In the genomic region with DNA sequence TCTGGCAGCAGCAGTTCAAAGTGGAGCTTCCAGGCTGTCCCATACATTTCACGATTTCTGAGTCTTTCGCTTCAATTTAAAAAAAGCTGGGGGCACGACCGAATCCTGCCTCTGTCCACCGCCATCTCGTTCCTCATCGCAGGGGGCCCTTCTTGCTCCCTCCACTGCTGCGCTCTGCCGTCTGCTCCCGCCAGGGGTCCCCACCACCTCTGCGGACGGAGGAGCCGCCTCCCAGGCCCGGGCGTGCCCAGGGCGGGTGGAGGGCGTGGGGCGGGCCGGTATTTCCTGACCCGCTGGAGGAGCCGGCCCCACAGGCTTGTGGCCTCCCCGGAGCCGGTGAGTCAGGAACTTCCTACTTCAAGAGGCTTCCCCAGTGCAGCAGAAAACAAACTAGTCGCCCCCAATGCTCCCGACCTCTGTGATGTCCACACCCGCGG, we compare ENCODE assay signal across 8 cellular contexts. TPM values are rescaled to one million over a fixed set of nuclear protein-coding genes. Genes with fewer than 3 reads are reported as not detected.
DNase-seq lines count a peak whose midpoint lies in the region; ATAC-seq and TF ChIP-seq lines count a peak whose summit lies in the region.

No MANE protein-coding gene starts in this region.

- peak overlapping the region; percentile 41 for H3K4me3 ChIP-seq in choroid plexus epithelial cell (ENCODE audit: low read depth, low read length)

- peak; percentile 77 for DNase-seq in GM10248 (ENCODE audit: extremely low spot score)
- peak; percentile 88 for DNase-seq in NCI-H460 (ENCODE audit: extremely low read depth, low read depth)
- DNase-seq in activated CD4-positive, alpha-beta T cell treated with anti-CD3 and anti-CD28 coated beads for 48 hours: peak; percentile 95
- DNase-seq in choroid plexus epithelial cell (ENCODE audit: low read depth): peak; percentile 92
- peak; percentile 87 for DNase-seq in left lobe of liver (ENCODE audit: low spot score)
- peak; percentile 81 to 89 for DNase-seq in stimulated activated CD4-positive, alpha-beta T cell treated with anti-CD3 and anti-CD28 coated beads, Interleukin-1b, Interleukin-23, amount 100 ng/mL, for 4 hours (ENCODE audit: low read depth in 2 of 2)

- POLR2A ChIA-PET in GM10248 (lab: Yijun Ruan, JAX): no interaction called here

- TF ChIP-seq CTCF in GM10248 (IDR thresholded peaks at IDR 0.05; ENCODE audit: control extremely low read depth, extremely low read depth, low read depth, missing control alignments) (peak; percentile 96), choroid plexus epithelial cell (conservative IDR thresholded peaks at IDR 0.05; ENCODE audit: low read depth, low read length) (peak; percentile 83)

- CTCF ChIA-PET in GM10248 (lab: Yijun Ruan, JAX): interaction anchor here (0.7 to 4.9 kb wide), 15 partner anchors 9 to 399 kb away, joined by 3 to 23 read pairs (median 4); no protein-coding TSS in a partner anchor

- ATAC-seq in HG02970 (IDR thresholded peaks at IDR 0.05; ENCODE audit: low FRiP score, unreplicated experiment) (peak; percentile 26), left lobe of liver (peak; percentile 87), GM21390 (IDR thresholded peaks at IDR 0.05; ENCODE audit: unreplicated experiment) (no peak)

RNA-seq across cellular contexts. Expression of gene USP20, which starts 50.4 kb away (rescaled TPM):
- total RNA-seq in NCI-H460 (2014; rRNA removed; shearing (Covaris generic)): 7.2 and 8.0 TPM in 2 replicates
- 23.1 and 33.0 TPM in 2 replicates for polyA plus RNA-seq in NCI-H460 (2014; cell fraction: nucleus; rRNA removed)
- 16.7 TPM for total RNA-seq in left lobe of liver

RNA-seq across cellular contexts. Expression of gene C9orf78, which starts 50.6 kb away (rescaled TPM):
- total RNA-seq in NCI-H460 (2014; rRNA removed; shearing (Covaris generic)): 53.7 and 55.6 TPM in 2 replicates
- polyA plus RNA-seq in NCI-H460 (2014; cell fraction: nucleus; rRNA removed): 33.4 and 42.2 TPM in 2 replicates
- total RNA-seq in left lobe of liver: 27.7 TPM
